13 cellular contexts compared by ENCODE assay signal in the genomic region with DNA sequence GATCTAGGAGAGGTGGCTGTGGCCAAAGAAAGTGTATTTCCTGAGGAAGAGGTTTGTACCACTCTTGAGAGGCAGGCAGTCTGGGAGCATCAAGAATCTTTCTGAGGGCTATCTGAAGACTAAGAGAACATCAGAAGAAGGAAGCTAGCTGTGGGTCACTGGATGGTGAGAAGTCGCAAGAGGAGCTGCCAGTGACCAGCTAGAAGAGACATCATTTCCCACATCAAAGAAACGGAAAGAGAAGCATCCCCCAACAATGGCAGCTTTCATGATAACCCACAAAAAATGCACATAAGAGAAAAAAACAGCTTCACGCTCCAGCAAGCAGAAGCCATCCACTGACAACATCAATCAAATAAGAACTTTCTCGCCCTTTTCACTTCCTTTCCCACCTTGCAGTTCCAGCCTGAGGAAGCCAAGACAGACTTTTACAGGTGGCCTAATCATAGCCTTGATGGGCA. TPM values are rescaled to one million over a fixed set of nuclear protein-coding genes. Genes with fewer than 3 reads are reported as not detected.
DNase-seq lines count a peak whose midpoint lies in the region; ATAC-seq, FAIRE-seq and TF ChIP-seq lines count a peak whose summit lies in the region.
"Had no signal": no experiment of that assay in that cellular context is flagged by ENCODE, and none has a peak within 500 bp of the region (broad histone marks: within the 10 kb centered on the region; RNA-seq: fewer than 3 reads in every experiment).

No MANE protein-coding gene starts in this region.

- no peaks in the 10 kb centered on the region for H3K27me3 ChIP-seq in CD4-positive, CD25-positive, alpha-beta regulatory T cell (ENCODE audit: control insufficient read depth, insufficient read depth, low read length)
- H3K27me3 ChIP-seq: heart left ventricle, neutrophil had no signal

- peak; percentile 50 to 62 for ATAC-seq in CD4-positive, CD25-positive, alpha-beta regulatory T cell (ENCODE audit: low read depth in 2 of 2)
- ATAC-seq in GM19023 (IDR thresholded peaks at IDR 0.05; ENCODE audit: unreplicated experiment) (peak; percentile 82), HG02943 (IDR thresholded peaks at IDR 0.05; ENCODE audit: low read depth, unreplicated experiment) (peak; percentile 57), T-cell (replicated peaks in 1 of 4) (peak; percentile 69 to 81 (median 76))
- ATAC-seq: heart left ventricle had no signal

- H3K4me1 ChIP-seq in CD4-positive, CD25-positive, alpha-beta regulatory T cell (ENCODE audit: control insufficient read depth, insufficient read depth, low read length, poor library complexity, severe bottlenecking) = peaks cover 22% of the 10 kb centered on the region

- no peak overlapping the region for H3K27ac ChIP-seq in CD4-positive, CD25-positive, alpha-beta regulatory T cell (ENCODE audit: insufficient read depth, low read length, poor library complexity, severe bottlenecking)
- H3K27ac ChIP-seq: C4-2B, heart left ventricle, neutrophil had no signal

- no peaks in the 10 kb centered on the region for H3K36me3 Mint-ChIP-seq in CD4-positive, CD25-positive, alpha-beta regulatory T cell
- H3K36me3 Mint-ChIP-seq in T-cell = no peaks in the 10 kb centered on the region
- no peaks in the 10 kb centered on the region for H3K36me3 Mint-ChIP-seq in mesothelial cell of epicardium

- no peaks in the 10 kb centered on the region for H3K36me3 ChIP-seq in CD4-positive, CD25-positive, alpha-beta regulatory T cell (ENCODE audit: control insufficient read depth, insufficient read depth, low read length)
- H3K36me3 ChIP-seq: heart left ventricle, neutrophil had no signal

- H3K9me3 ChIP-seq in CD4-positive, CD25-positive, alpha-beta regulatory T cell (ENCODE audit: control insufficient read depth in 2 of 2, low read length in 2 of 2) = no peaks in the 10 kb centered on the region
- H3K9me3 ChIP-seq: heart left ventricle, neutrophil had no signal

- POLR2A ChIA-PET in T-cell (lab: Charles Lee) = interaction anchor here in 1 of 2 donors (0.6 to 0.9 kb wide), 2 partner anchors 29 to 434 kb away, joined by 4 to 7 read pairs; no protein-coding TSS in a partner anchor

- peaks cover 0 to 12% (median 2%) of the 10 kb centered on the region in 7 donors for H3K9me3 Mint-ChIP-seq in CD4-positive, CD25-positive, alpha-beta regulatory T cell
- H3K9me3 Mint-ChIP-seq in T-cell = peaks cover 0 to 15% (median 5%) of the 10 kb centered on the region in 3 donors
- no peaks in the 10 kb centered on the region for H3K9me3 Mint-ChIP-seq in mesothelial cell of epicardium

- peak overlapping the region; percentile 60 to 92 (median 66) for H3K27ac Mint-ChIP-seq in CD4-positive, CD25-positive, alpha-beta regulatory T cell
- H3K27ac Mint-ChIP-seq in T-cell (peak overlapping the region; percentile 85 to 94), mesothelial cell of epicardium (no peak overlapping the region)

- peak overlapping the region; percentile 60 for H3K4me3 ChIP-seq in CD4-positive, CD25-positive, alpha-beta regulatory T cell (ENCODE audit: low read depth, low read length)
- H3K4me3 ChIP-seq: heart left ventricle had no signal

- H3K4me3 Mint-ChIP-seq in CD4-positive, CD25-positive, alpha-beta regulatory T cell = peak overlapping the region; percentile 13 to 72 (median 58)
- H3K4me3 Mint-ChIP-seq in T-cell (peak overlapping the region; percentile 4 to 73 (median 5)), mesothelial cell of epicardium (no peak overlapping the region)

- no peak for FAIRE-seq in frontal cortex (lab: Jason Lieb, UNC)
- FAIRE-seq: H1 had no signal

- DNase-seq in CD4-positive, CD25-positive, alpha-beta regulatory T cell = peak in 2 of 3 donors; percentile 19 to 51
- DNase-seq in T-cell (peak in 11 of 34 experiments; percentile 3 to 34 (median 12)), NCI-H1048 (lab: John Stamatoyannopoulos, UW) (no peak), mesenteric fat pad (ENCODE audit: low spot score) (no peak), frontal cortex (ENCODE audit: low spot score in 2 of 2) (no peak), mesothelial cell of epicardium (ENCODE audit: low spot score in 2 of 2, unreplicated experiment in 2 of 2) (no peak)
- DNase-seq: heart left ventricle, NCI-H1436 treated with DMSO at 0.1 percent for 48 hours had no signal

- TF ChIP-seq CTCF in mesothelial cell of epicardium (IDR thresholded peaks at IDR 0.05; ENCODE audit: unreplicated experiment) = no peak

- peaks cover 17 to 45% (median 26%) of the 10 kb centered on the region in 4 donors for H3K4me1 Mint-ChIP-seq in CD4-positive, CD25-positive, alpha-beta regulatory T cell
- H3K4me1 Mint-ChIP-seq in T-cell (peaks cover 49 to 51% (median 50%) of the 10 kb centered on the region in 3 donors), mesothelial cell of epicardium (peaks cover 4% of the 10 kb centered on the region)

- peaks cover 15% of the 10 kb centered on the region for H3K27me3 Mint-ChIP-seq in CD4-positive, CD25-positive, alpha-beta regulatory T cell
- H3K27me3 Mint-ChIP-seq in T-cell (no peaks in the 10 kb centered on the region), mesothelial cell of epicardium (ENCODE audit: low read depth) (peaks cover 10% of the 10 kb centered on the region)

- CTCF ChIA-PET in T-cell (lab: Charles Lee) = interaction anchor here (0.8 to 1.9 kb wide), 7 partner anchors 10 to 234 kb away, joined by 3 to 7 read pairs (median 3); partner anchors contain the start of gene PSAT1 (in 1 of the 2)

RNA-seq across cellular contexts. Expression of gene CEP78, which starts 25.0 kb away (rescaled TPM):
- 39.8 TPM for total RNA-seq in CD4-positive, CD25-positive, alpha-beta regulatory T cell
- polyA plus RNA-seq in CD4-positive, CD25-positive, alpha-beta regulatory T cell = 10 to 100 TPM; 24.9 to 43.6 (median 28.6) TPM
- total RNA-seq in T-cell = 10 to 100 TPM; 23.2 to 37.4 (median 29.5) TPM
- total RNA-seq in mesenteric fat pad = 9.4 TPM
- 42.0 TPM for total RNA-seq in frontal cortex
- 39.3 to 40.9 TPM (median 39.7 TPM) in 3 replicates for total RNA-seq in mesothelial cell of epicardium

Comparison
In these comparisons a context has a peak if more than half of its experiments do, and no peak if none do; other contexts are left out.
1. DNase-seq: peak in CD4-positive, CD25-positive, alpha-beta regulatory T cell (2 of 3); none in NCI-H1048 (single experiment), mesenteric fat pad (single experiment), frontal cortex (0 of 2) and mesothelial cell of epicardium (0 of 2).
2. Peak in every context shown above with its lines, with median percentiles within 50 percentile points of each other: ATAC-seq.